Comparison of ENCODE assay signal across 22 cellular contexts in the genomic region with DNA sequence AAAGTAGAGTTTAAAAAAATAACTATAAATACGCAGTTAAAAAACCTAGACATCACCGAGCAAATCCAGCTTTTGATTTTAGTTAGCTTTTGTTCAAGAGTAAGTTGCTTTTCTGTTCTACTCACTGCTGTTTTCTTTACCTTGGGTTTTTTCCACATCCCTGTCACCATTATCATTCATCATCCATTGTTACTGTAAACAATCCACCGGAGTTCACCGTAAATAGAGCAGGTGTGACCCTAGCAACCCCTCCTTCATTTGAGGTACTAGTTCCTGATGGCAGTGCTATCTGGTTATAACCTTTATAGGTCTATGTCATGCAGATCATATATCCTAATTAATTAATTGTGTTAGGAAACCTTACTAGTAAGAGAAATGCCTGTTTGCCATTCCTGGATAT. TPM values are rescaled to one million over a fixed set of nuclear protein-coding genes. Genes with fewer than 3 reads are reported as not detected.
DNase-seq lines count a peak whose midpoint lies in the region; ATAC-seq and TF ChIP-seq lines count a peak whose summit lies in the region.
"Had no signal": no experiment of that assay in that cellular context is flagged by ENCODE, and none has a peak within 500 bp of the region (broad histone marks: within the 10 kb centered on the region; RNA-seq: fewer than 3 reads in every experiment).

No MANE protein-coding gene starts in this region.

- peak overlapping the region; percentile 18 for H3K27ac ChIP-seq in iPS-18a (ENCODE audit: low read length)
- no peak overlapping the region for H3K27ac ChIP-seq in prostate gland
- H3K27ac ChIP-seq in lower lobe of right lung = no peak overlapping the region
- H3K27ac ChIP-seq: epithelial cell of prostate, Peyer's patch, sigmoid colon, SJCRH30 had no signal

- TF ChIP-seq CTCF in prostate gland (IDR thresholded peaks at IDR 0.05) (no peak), lower lobe of right lung (IDR thresholded peaks at IDR 0.05) (no peak)

- no peak overlapping the region for H3K9ac ChIP-seq in iPS-18a (ENCODE audit: low read length)

- ATAC-seq in lower lobe of right lung = no peak
- ATAC-seq: left cardiac atrium had no signal

- H3K4me1 ChIP-seq in iPS-18a (ENCODE audit: control insufficient read depth, low read depth, low read length) = peaks cover 6% of the 10 kb centered on the region
- H3K4me1 ChIP-seq in prostate gland (replicated peaks) = no peaks in the 10 kb centered on the region
- no peaks in the 10 kb centered on the region for H3K4me1 ChIP-seq in lower lobe of right lung
- H3K4me1 ChIP-seq: Peyer's patch, SJCRH30 had no signal

- H3K27me3 ChIP-seq in iPS-18a (ENCODE audit: control insufficient read depth, insufficient read depth, low read length) = no peaks in the 10 kb centered on the region
- no peaks in the 10 kb centered on the region for H3K27me3 ChIP-seq in prostate gland (replicated peaks; ENCODE audit: insufficient read depth)
- no peaks in the 10 kb centered on the region for H3K27me3 ChIP-seq in lower lobe of right lung (ENCODE audit: low read depth)
- H3K27me3 ChIP-seq: Peyer's patch, sigmoid colon, SJCRH30 had no signal

- TF ChIP-seq POLR2A in prostate gland (IDR thresholded peaks at IDR 0.05) = no peak

- peaks cover 17% of the 10 kb centered on the region for H3K9me3 ChIP-seq in iPS-18a (ENCODE audit: control insufficient read depth, low read depth, low read length)
- H3K9me3 ChIP-seq in prostate gland = no peaks in the 10 kb centered on the region
- H3K9me3 ChIP-seq in lower lobe of right lung = no peaks in the 10 kb centered on the region
- H3K9me3 ChIP-seq: Peyer's patch, sigmoid colon, SJCRH30 had no signal

- peak; percentile 51 for DNase-seq in DMS53 treated with DMSO at 0.1 percent for 48 hours (lab: John Stamatoyannopoulos, UW; ENCODE audit: unreplicated experiment)
- DNase-seq in NCI-H146 (lab: John Stamatoyannopoulos, UW) = peak; percentile 88
- DNase-seq in NCI-H510A treated with DMSO at 0.1 percent for 48 hours (lab: John Stamatoyannopoulos, UW) = peak; percentile 38
- DNase-seq in prostate gland (ENCODE audit: low spot score) = no peak
- DNase-seq in lower lobe of right lung = no peak
- no peak for DNase-seq in 8988T
- DNase-seq: activated CD4-positive, alpha-beta memory T cell treated with anti-CD3 and anti-CD28 coated beads for 36 hours; activated naive CD8-positive, alpha-beta T cell treated with anti-CD3 and anti-CD28 coated beads for 36 hours; C1 segment of cervical spinal cord; KG1; left cardiac atrium; MV-4-11; NCI-H446 treated with DMSO at 0.1 percent for 48 hours; Peyer's patch; posterior cingulate gyrus; sigmoid colon; SJCRH30 had no signal

- intact Hi-C loops in prostate gland (cut with DNase I) (no loop called here), lower lobe of right lung (cut with DNase I) (no loop called here)

- WGBS in prostate gland = 34% methylated on average over 4 of the region's 4 CpGs

- H3K4me3 ChIP-seq in iPS-18a (ENCODE audit: low read length) (no peak overlapping the region), prostate gland (no peak overlapping the region), lower lobe of right lung (no peak overlapping the region)
- H3K4me3 ChIP-seq: Peyer's patch, sigmoid colon, SJCRH30 had no signal

- H3K36me3 ChIP-seq in iPS-18a (ENCODE audit: control insufficient read depth, low read depth, low read length) = no peaks in the 10 kb centered on the region
- no peaks in the 10 kb centered on the region for H3K36me3 ChIP-seq in prostate gland
- no peaks in the 10 kb centered on the region for H3K36me3 ChIP-seq in lower lobe of right lung
- H3K36me3 ChIP-seq: Peyer's patch, sigmoid colon, SJCRH30 had no signal

RNA-seq across cellular contexts. Expression of gene TEX13D, which starts 43.0 kb away (rescaled TPM):
- 1 to 10 TPM in 1 of 2 donors, not detected in 1; 1.9 TPM for total RNA-seq in prostate gland
- not detected for total RNA-seq in lower lobe of right lung
- total RNA-seq: chondrocyte, H4, left cardiac atrium, Peyer's patch, sigmoid colon, SJCRH30 had no signal

RNA-seq across cellular contexts. Expression of gene SH2D1A, which starts 56.9 kb away (rescaled TPM):
- total RNA-seq in prostate gland (under 1 TPM in 1 of 2 donors, not detected in 1; 0.09 TPM), lower lobe of right lung (1.0 TPM)
- total RNA-seq: chondrocyte, H4, HT1080, SJCRH30 had no signal

Comparison
In these comparisons a context has a peak if more than half of its experiments do, and no peak if none do; other contexts are left out.
1. DNase-seq: peak in DMS53 treated with DMSO at 0.1 percent for 48 hours (single experiment), NCI-H146 (single experiment) and NCI-H510A treated with DMSO at 0.1 percent for 48 hours (single experiment); none in prostate gland (single experiment), lower lobe of right lung (single experiment) and 8988T (single experiment).